Comparison of ENCODE assay signal across 1 cellular context in the genomic region with DNA sequence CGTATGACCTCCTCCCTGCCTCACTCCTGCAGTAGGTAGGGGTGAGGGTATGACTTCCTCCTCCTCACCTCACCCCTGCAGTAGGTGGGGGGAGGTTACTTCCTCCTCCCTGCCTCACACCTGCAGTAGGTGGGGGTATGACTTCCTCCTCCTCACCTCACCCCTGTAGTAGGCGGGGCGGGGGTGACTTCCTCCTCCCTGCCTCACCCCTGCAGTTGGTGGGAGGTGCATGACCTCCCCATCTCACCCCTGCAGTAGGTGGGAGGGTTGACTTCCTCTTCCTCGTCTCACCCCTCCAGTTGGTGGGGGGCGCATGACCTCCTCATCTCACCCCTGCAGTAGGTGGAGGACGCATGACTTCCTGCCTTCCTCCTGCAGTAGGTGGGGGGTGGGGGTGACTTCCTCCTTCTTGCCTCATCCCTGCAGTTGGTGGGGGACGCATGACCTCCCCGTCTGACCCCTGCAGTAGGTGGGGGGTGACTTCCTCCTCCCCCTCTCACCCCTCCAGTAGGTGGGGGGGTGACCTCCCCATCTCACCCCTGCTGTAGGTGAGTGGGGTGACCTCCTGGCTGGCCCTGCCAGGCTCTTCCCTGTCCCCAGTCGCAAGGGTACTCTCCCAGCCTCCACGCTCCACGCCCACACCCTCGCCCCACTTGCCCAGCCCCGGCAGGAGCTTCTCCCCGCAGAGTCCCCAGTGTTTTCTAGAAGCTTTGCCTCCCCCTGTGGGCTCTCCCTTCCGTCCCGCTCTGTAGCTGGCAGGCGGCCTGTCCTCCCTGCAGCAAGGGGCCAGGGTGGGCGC.
TF ChIP-seq lines count a peak whose summit lies in the region.

No MANE protein-coding gene starts in this region.

TF ChIP-seq in WTC11, 78 proteins besides CTCF, POLR2A, EP300 and RAD21 (continued from another document):
- no peak for TF ChIP-seq NFATC4 (CRISPR knock-in tag; IDR thresholded peaks at IDR 0.05)
- no peak for TF ChIP-seq ZNF671 (CRISPR knock-in tag; IDR thresholded peaks at IDR 0.05)
- no peak for TF ChIP-seq SOX15 (CRISPR knock-in tag; IDR thresholded peaks at IDR 0.05)
- no peak for TF ChIP-seq HMGXB4 (CRISPR knock-in tag; IDR thresholded peaks at IDR 0.05)
- TF ChIP-seq ZNF232 (CRISPR knock-in tag; IDR thresholded peaks at IDR 0.05), result no peak
